In genomic region chr15:68636256-68636655, GRCh38 we compare ENCODE assay signal across 1 cellular context.
TF ChIP-seq lines count a peak whose summit lies in the region.

No MANE protein-coding gene starts in this region.

TF ChIP-seq in H1, 55 proteins besides CTCF, POLR2A, EP300 and RAD21 (continued from another document):
- no peak for TF ChIP-seq POU5F1 (IDR thresholded peaks at IDR 0.05; ENCODE audit: low read depth, low read length)
- no peak for TF ChIP-seq KDM5A (IDR thresholded peaks at IDR 0.05; ENCODE audit: low read length)
- no peak for TF ChIP-seq HDAC6 (IDR thresholded peaks at IDR 0.05; ENCODE audit: low read depth, low read length)
- TF ChIP-seq TAF7 (optimal IDR thresholded peaks at IDR 0.05; ENCODE audit: borderline replicate concordance, low read depth, low read length), result no peak
